In the genomic region with DNA sequence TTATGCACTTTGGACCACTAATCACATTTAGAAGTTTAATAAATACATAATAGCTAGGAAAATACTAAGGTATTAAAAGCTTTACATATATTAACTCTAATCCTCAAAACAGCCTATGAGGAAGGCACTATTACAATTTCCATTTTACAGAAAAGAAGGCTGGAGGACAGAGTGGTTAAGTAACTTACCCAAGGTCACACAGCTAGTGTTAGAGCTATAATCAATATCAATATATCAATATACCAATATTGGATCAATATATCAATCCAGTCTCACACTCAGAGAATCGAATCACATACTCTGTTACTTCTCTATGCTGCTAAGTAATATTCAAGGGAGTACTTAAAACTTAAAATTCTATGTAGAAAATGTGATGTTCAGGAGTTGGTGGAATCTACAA, we compare ENCODE assay signal across 1 cellular context.
TF ChIP-seq lines count a peak whose summit lies in the region.

No MANE protein-coding gene starts in this region.

TF ChIP-seq in GM23338, 12 proteins besides CTCF, POLR2A, EP300 and RAD21 (continued from another document):
- TF ChIP-seq, protein P1, sequence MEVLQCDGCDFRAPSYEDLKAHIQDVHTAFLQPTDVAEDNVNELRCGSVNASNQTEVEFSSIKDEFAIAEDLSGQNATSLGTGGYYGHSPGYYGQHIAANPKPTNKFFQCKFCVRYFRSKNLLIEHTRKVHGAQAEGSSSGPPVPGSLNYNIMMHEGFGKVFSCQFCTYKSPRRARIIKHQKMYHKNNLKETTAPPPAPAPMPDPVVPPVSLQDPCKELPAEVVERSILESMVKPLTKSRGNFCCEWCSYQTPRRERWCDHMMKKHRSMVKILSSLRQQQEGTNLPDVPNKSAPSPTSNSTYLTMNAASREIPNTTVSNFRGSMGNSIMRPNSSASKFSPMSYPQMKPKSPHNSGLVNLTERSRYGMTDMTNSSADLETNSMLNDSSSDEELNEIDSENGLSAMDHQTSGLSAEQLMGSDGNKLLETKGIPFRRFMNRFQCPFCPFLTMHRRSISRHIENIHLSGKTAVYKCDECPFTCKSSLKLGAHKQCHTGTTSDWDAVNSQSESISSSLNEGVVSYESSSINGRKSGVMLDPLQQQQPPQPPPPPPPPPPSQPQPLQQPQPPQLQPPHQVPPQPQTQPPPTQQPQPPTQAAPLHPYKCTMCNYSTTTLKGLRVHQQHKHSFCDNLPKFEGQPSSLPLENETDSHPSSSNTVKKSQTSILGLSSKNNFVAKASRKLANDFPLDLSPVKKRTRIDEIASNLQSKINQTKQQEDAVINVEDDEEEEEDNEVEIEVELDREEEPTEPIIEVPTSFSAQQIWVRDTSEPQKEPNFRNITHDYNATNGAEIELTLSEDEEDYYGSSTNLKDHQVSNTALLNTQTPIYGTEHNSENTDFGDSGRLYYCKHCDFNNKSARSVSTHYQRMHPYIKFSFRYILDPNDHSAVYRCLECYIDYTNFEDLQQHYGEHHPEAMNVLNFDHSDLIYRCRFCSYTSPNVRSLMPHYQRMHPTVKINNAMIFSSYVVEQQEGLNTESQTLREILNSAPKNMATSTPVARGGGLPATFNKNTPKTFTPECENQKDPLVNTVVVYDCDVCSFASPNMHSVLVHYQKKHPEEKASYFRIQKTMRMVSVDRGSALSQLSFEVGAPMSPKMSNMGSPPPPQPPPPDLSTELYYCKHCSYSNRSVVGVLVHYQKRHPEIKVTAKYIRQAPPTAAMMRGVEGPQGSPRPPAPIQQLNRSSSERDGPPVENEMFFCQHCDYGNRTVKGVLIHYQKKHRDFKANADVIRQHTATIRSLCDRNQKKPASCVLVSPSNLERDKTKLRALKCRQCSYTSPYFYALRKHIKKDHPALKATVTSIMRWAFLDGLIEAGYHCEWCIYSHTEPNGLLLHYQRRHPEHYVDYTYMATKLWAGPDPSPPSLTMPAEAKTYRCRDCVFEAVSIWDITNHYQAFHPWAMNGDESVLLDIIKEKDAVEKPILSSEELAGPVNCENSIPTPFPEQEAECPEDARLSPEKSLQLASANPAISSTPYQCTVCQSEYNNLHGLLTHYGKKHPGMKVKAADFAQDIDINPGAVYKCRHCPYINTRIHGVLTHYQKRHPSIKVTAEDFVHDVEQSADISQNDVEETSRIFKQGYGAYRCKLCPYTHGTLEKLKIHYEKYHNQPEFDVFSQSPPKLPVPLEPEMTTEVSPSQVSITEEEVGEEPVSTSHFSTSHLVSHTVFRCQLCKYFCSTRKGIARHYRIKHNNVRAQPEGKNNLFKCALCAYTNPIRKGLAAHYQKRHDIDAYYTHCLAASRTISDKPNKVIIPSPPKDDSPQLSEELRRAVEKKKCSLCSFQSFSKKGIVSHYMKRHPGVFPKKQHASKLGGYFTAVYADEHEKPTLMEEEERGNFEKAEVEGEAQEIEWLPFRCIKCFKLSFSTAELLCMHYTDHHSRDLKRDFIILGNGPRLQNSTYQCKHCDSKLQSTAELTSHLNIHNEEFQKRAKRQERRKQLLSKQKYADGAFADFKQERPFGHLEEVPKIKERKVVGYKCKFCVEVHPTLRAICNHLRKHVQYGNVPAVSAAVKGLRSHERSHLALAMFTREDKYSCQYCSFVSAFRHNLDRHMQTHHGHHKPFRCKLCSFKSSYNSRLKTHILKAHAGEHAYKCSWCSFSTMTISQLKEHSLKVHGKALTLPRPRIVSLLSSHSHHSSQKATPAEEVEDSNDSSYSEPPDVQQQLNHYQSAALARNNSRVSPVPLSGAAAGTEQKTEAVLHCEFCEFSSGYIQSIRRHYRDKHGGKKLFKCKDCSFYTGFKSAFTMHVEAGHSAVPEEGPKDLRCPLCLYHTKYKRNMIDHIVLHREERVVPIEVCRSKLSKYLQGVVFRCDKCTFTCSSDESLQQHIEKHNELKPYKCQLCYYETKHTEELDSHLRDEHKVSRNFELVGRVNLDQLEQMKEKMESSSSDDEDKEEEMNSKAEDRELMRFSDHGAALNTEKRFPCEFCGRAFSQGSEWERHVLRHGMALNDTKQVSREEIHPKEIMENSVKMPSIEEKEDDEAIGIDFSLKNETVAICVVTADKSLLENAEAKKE (CRISPR knock-in tag; IDR thresholded peaks at IDR 0.05): no peak
- no peak for TF ChIP-seq EZH2 (IDR thresholded peaks at IDR 0.05; ENCODE audit: low read depth, unreplicated experiment)
